ENCODE assay signal across 14 cellular contexts in the genomic region with DNA sequence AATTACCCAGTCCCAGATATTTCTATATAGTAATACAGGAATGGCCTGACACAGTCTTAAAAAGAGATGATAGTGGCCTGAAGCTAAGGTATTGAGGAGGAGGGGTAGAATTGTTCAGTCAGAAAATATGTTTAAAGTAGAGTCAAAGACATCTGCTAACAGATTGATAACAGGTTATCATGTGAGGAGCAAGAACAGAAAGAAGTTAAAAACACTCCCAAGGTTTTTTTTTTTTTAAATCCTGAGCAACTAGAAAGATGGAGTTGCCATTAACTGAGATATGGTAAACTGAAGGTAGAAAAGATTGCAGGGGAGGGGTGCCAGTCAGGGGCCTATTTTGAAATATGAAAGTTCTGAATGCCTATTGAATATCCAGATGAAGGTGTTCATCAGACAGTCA. TPM values are rescaled to one million over a fixed set of nuclear protein-coding genes. Genes with fewer than 3 reads are reported as not detected.
DNase-seq lines count a peak whose midpoint lies in the region; ATAC-seq and TF ChIP-seq lines count a peak whose summit lies in the region.
"Had no signal": no experiment of that assay in that cellular context is flagged by ENCODE, and none has a peak within 500 bp of the region (broad histone marks: within the 10 kb centered on the region; RNA-seq: fewer than 3 reads in every experiment).

No MANE protein-coding gene starts in this region.

- no peaks in the 10 kb centered on the region for H3K27me3 Mint-ChIP-seq in CD4-positive, CD25-positive, alpha-beta regulatory T cell
- no peaks in the 10 kb centered on the region for H3K27me3 Mint-ChIP-seq in CD4-positive, alpha-beta T cell
- no peaks in the 10 kb centered on the region for H3K27me3 Mint-ChIP-seq in activated naive CD8-positive, alpha-beta T cell treated with anti-CD3 and anti-CD28 coated beads, Interleukin-2, amount 50 U/mL, for 24 hours
- H3K27me3 Mint-ChIP-seq in naive thymus-derived CD4-positive, alpha-beta T cell, result no peaks in the 10 kb centered on the region
- H3K27me3 Mint-ChIP-seq in T-helper 2 cell treated with Interferon-gamma antibody and Interleukin-4, amounts not matched to agents 5 μg/mL and 100 μg/mL, for 36 hours (ENCODE audit: low read depth), result no peaks in the 10 kb centered on the region

- no peak overlapping the region for H3K9ac ChIP-seq in neuronal stem cell (ENCODE audit: low read depth, low read length, poor library complexity)

- H3K4me2 ChIP-seq in neuronal stem cell (ENCODE audit: insufficient read depth, low read length, poor library complexity, severe bottlenecking), result no peak overlapping the region

- H3K4ac ChIP-seq in neuronal stem cell (ENCODE audit: low read length), result no peak overlapping the region

- POLR2A ChIA-PET in CD4-positive, alpha-beta T cell (lab: Charles Lee), result no interaction called here
- POLR2A ChIA-PET in naive thymus-derived CD4-positive, alpha-beta T cell (lab: Charles Lee), result no interaction called here

- no peak overlapping the region for H2BK5ac ChIP-seq in neuronal stem cell (ENCODE audit: low read length)

- H3K36me3 ChIP-seq in CD4-positive, CD25-positive, alpha-beta regulatory T cell (ENCODE audit: control insufficient read depth, insufficient read depth, low read length), result peaks cover 22% of the 10 kb centered on the region
- peaks cover 0 to 14% (median 7%) of the 10 kb centered on the region in 3 experiments for H3K36me3 ChIP-seq in naive thymus-derived CD4-positive, alpha-beta T cell (ENCODE audit: control insufficient read depth in 2 of 3, insufficient read depth in 3 of 3, low read length in 3 of 3)
- H3K36me3 ChIP-seq in neuronal stem cell (replicated peaks in 1 of 2; ENCODE audit: control insufficient read depth in 2 of 2, insufficient read depth in 2 of 2, low read length in 2 of 2), result peaks cover 5 to 64% of the 10 kb centered on the region in 2 donors
- H3K36me3 ChIP-seq: BE2C had no signal

- H3K4me3 Mint-ChIP-seq in CD4-positive, CD25-positive, alpha-beta regulatory T cell, result peak overlapping the region in 1 of 4 donors; percentile 13
- no peak overlapping the region for H3K4me3 Mint-ChIP-seq in CD4-positive, alpha-beta T cell
- no peak overlapping the region for H3K4me3 Mint-ChIP-seq in activated naive CD8-positive, alpha-beta T cell treated with anti-CD3 and anti-CD28 coated beads, Interleukin-2, amount 50 U/mL, for 24 hours
- H3K4me3 Mint-ChIP-seq in naive thymus-derived CD4-positive, alpha-beta T cell, result peak overlapping the region in 6 of 10 donors; percentile 3 to 51 (median 39)
- H3K4me3 Mint-ChIP-seq in T-helper 2 cell treated with Interferon-gamma antibody and Interleukin-4, amounts not matched to agents 5 μg/mL and 100 μg/mL, for 36 hours, result no peak overlapping the region

- H2BK120ac ChIP-seq in neuronal stem cell (ENCODE audit: low read depth, low read length), result no peak overlapping the region

- H3K27ac ChIP-seq in CD4-positive, CD25-positive, alpha-beta regulatory T cell (ENCODE audit: insufficient read depth, low read length, poor library complexity, severe bottlenecking), result no peak overlapping the region
- H3K27ac ChIP-seq in CD4-positive, alpha-beta T cell (ENCODE audit: low read depth, low read length), result no peak overlapping the region
- peak overlapping the region; percentile 7 for H3K27ac ChIP-seq in naive thymus-derived CD4-positive, alpha-beta T cell (ENCODE audit: low read depth, low read length)
- H3K27ac ChIP-seq in neuronal stem cell (replicated peaks; ENCODE audit: low read length), result no peak overlapping the region

- H3K4me3 ChIP-seq in CD4-positive, CD25-positive, alpha-beta regulatory T cell (ENCODE audit: low read depth, low read length), result peak overlapping the region; percentile 9
- H3K4me3 ChIP-seq in naive thymus-derived CD4-positive, alpha-beta T cell (ENCODE audit: low read length), result no peak overlapping the region
- H3K4me3 ChIP-seq in neuronal stem cell (ENCODE audit: low read length in 2 of 2), result no peak overlapping the region

- peaks cover 63 to 80% (median 75%) of the 10 kb centered on the region in 4 donors for H3K4me1 Mint-ChIP-seq in CD4-positive, CD25-positive, alpha-beta regulatory T cell
- peaks cover 84% of the 10 kb centered on the region for H3K4me1 Mint-ChIP-seq in CD4-positive, alpha-beta T cell (ENCODE audit: low read depth)
- peaks cover 60% of the 10 kb centered on the region for H3K4me1 Mint-ChIP-seq in activated naive CD8-positive, alpha-beta T cell treated with anti-CD3 and anti-CD28 coated beads, Interleukin-2, amount 50 U/mL, for 24 hours
- peaks cover 49 to 95% (median 81%) of the 10 kb centered on the region in 7 donors for H3K4me1 Mint-ChIP-seq in naive thymus-derived CD4-positive, alpha-beta T cell
- H3K4me1 Mint-ChIP-seq in T-helper 2 cell treated with Interferon-gamma antibody and Interleukin-4, amounts not matched to agents 5 μg/mL and 100 μg/mL, for 36 hours (ENCODE audit: low read depth), result peaks cover 28% of the 10 kb centered on the region

- H3K79me1 ChIP-seq in neuronal stem cell (ENCODE audit: low read depth, low read length), result no peaks in the 10 kb centered on the region

- H3K27me3 ChIP-seq in CD4-positive, CD25-positive, alpha-beta regulatory T cell (ENCODE audit: control insufficient read depth, insufficient read depth, low read length), result no peaks in the 10 kb centered on the region
- no peaks in the 10 kb centered on the region for H3K27me3 ChIP-seq in CD4-positive, alpha-beta T cell (ENCODE audit: control insufficient read depth, insufficient read depth, low read length)
- H3K27me3 ChIP-seq in naive thymus-derived CD4-positive, alpha-beta T cell (ENCODE audit: control insufficient read depth in 2 of 2, insufficient read depth in 2 of 2, low read length in 2 of 2), result no peaks in the 10 kb centered on the region
- no peaks in the 10 kb centered on the region for H3K27me3 ChIP-seq in neuronal stem cell (ENCODE audit: control insufficient read depth in 3 of 3, insufficient read depth in 3 of 3, low read depth in 1 of 3, low read length in 3 of 3)
- H3K27me3 ChIP-seq: BE2C had no signal

- H3K9me3 Mint-ChIP-seq in CD4-positive, CD25-positive, alpha-beta regulatory T cell, result no peaks in the 10 kb centered on the region
- H3K9me3 Mint-ChIP-seq in CD4-positive, alpha-beta T cell, result no peaks in the 10 kb centered on the region
- no peaks in the 10 kb centered on the region for H3K9me3 Mint-ChIP-seq in activated naive CD8-positive, alpha-beta T cell treated with anti-CD3 and anti-CD28 coated beads, Interleukin-2, amount 50 U/mL, for 24 hours
- H3K9me3 Mint-ChIP-seq in naive thymus-derived CD4-positive, alpha-beta T cell, result peaks cover 0 to 2% (median 0%) of the 10 kb centered on the region in 11 donors
- no peaks in the 10 kb centered on the region for H3K9me3 Mint-ChIP-seq in T-helper 2 cell treated with Interferon-gamma antibody and Interleukin-4, amounts not matched to agents 5 μg/mL and 100 μg/mL, for 36 hours

- no peak for TF ChIP-seq CTCF in CD4-positive, alpha-beta T cell (IDR thresholded peaks at IDR 0.05)

- CTCF ChIA-PET in CD4-positive, alpha-beta T cell (lab: Charles Lee), result no interaction called here
- CTCF ChIA-PET in naive thymus-derived CD4-positive, alpha-beta T cell (lab: Charles Lee), result no interaction called here

- no peak overlapping the region for H2AK5ac ChIP-seq in neuronal stem cell (ENCODE audit: low read depth, low read length)

- no peak overlapping the region for H2AFZ ChIP-seq in neuronal stem cell (ENCODE audit: low read length)

- H3K9me3 ChIP-seq in CD4-positive, CD25-positive, alpha-beta regulatory T cell (ENCODE audit: control insufficient read depth in 2 of 2, low read length in 2 of 2), result no peaks in the 10 kb centered on the region
- no peaks in the 10 kb centered on the region for H3K9me3 ChIP-seq in CD4-positive, alpha-beta T cell (ENCODE audit: control insufficient read depth, low read length)
- H3K9me3 ChIP-seq in naive thymus-derived CD4-positive, alpha-beta T cell (ENCODE audit: control insufficient read depth in 2 of 3, low read length in 3 of 3), result no peaks in the 10 kb centered on the region
- peaks cover 0 to 7% of the 10 kb centered on the region in 2 donors for H3K9me3 ChIP-seq in neuronal stem cell (replicated peaks in 1 of 2; ENCODE audit: control insufficient read depth in 2 of 2, insufficient read depth in 1 of 2, low read depth in 1 of 2, low read length in 2 of 2)
- H3K9me3 ChIP-seq: BE2C had no signal

- H2BK15ac ChIP-seq in neuronal stem cell (ENCODE audit: low read length), result no peak overlapping the region

- no peak overlapping the region for H3K14ac ChIP-seq in neuronal stem cell (ENCODE audit: low read length)

- peaks cover 36% of the 10 kb centered on the region for H3K4me1 ChIP-seq in CD4-positive, CD25-positive, alpha-beta regulatory T cell (ENCODE audit: control insufficient read depth, insufficient read depth, low read length, poor library complexity, severe bottlenecking)
- peaks cover 17 to 24% of the 10 kb centered on the region in 2 donors for H3K4me1 ChIP-seq in naive thymus-derived CD4-positive, alpha-beta T cell (ENCODE audit: control insufficient read depth in 2 of 2, insufficient read depth in 2 of 2, low read length in 2 of 2)
- no peaks in the 10 kb centered on the region for H3K4me1 ChIP-seq in neuronal stem cell (ENCODE audit: control insufficient read depth in 2 of 2, insufficient read depth in 1 of 2, low read depth in 1 of 2, low read length in 2 of 2)
- H3K4me1 ChIP-seq: BE2C had no signal

- no peak overlapping the region for H2BK12ac ChIP-seq in neuronal stem cell (ENCODE audit: low read length)

- H4K8ac ChIP-seq in neuronal stem cell (ENCODE audit: low read depth, low read length), result no peak overlapping the region

- ATAC-seq in CD4-positive, CD25-positive, alpha-beta regulatory T cell (ENCODE audit: low read depth in 2 of 2), result no peak
- ATAC-seq in CD4-positive, alpha-beta T cell (ENCODE audit: poor library complexity), result no peak
- no peak for ATAC-seq in activated naive CD8-positive, alpha-beta T cell treated with anti-CD3 and anti-CD28 coated beads, Interleukin-2, amount 50 U/mL, for 24 hours
- no peak for ATAC-seq in naive thymus-derived CD4-positive, alpha-beta T cell
- ATAC-seq in SK-N-SH treated with all-trans-retinoic acid at 6 μM for 48 hours, result no peak

- no peak overlapping the region for H3K23ac ChIP-seq in neuronal stem cell (ENCODE audit: low read depth, low read length, poor library complexity)

- intact Hi-C loops in CD4-positive, alpha-beta T cell (cut with DNase I, micrococcal nuclease), result no loop called here
- intact Hi-C loops in naive thymus-derived CD4-positive, alpha-beta T cell (cut with micrococcal nuclease), result loop anchor here in 1 of 2 donors (2.0 kb wide), 2 partner anchors 13 to 17 kb away; no protein-coding TSS in a partner anchor

- no peak for DNase-seq in CD4-positive, CD25-positive, alpha-beta regulatory T cell
- DNase-seq in CD4-positive, alpha-beta T cell, result no peak
- no peak for DNase-seq in activated naive CD8-positive, alpha-beta T cell treated with anti-CD3 and anti-CD28 coated beads, Interleukin-2, amount 50 U/mL, for 24 hours
- no peak for DNase-seq in naive thymus-derived CD4-positive, alpha-beta T cell
- DNase-seq in neuronal stem cell (ENCODE audit: low spot score), result no peak
- DNase-seq in T-helper 2 cell treated with Interferon-gamma antibody and Interleukin-4, amounts not matched to agents 5 μg/mL and 100 μg/mL, for 36 hours (ENCODE audit: low spot score), result no peak
- DNase-seq: BE2C; GOT3; KG1; NCI-H1092 treated with DMSO at 0.1 percent for 48 hours; NCI-H1694; NCI-H69; NK-92 treated with Interleukin-12 subunit alpha and Interleukin-12 subunit beta, amount 100 ng/mL, for 24 hours had no signal

- H4K91ac ChIP-seq in neuronal stem cell (ENCODE audit: low read depth, low read length, poor library complexity), result no peak overlapping the region

- peaks cover 28% of the 10 kb centered on the region for H3K36me3 Mint-ChIP-seq in CD4-positive, CD25-positive, alpha-beta regulatory T cell
- peaks cover 49% of the 10 kb centered on the region for H3K36me3 Mint-ChIP-seq in CD4-positive, alpha-beta T cell (ENCODE audit: low read depth)
- peaks cover 30% of the 10 kb centered on the region for H3K36me3 Mint-ChIP-seq in activated naive CD8-positive, alpha-beta T cell treated with anti-CD3 and anti-CD28 coated beads, Interleukin-2, amount 50 U/mL, for 24 hours (ENCODE audit: low read depth)
- H3K36me3 Mint-ChIP-seq in naive thymus-derived CD4-positive, alpha-beta T cell, result peaks cover 4 to 31% (median 24%) of the 10 kb centered on the region in 5 donors
- H3K36me3 Mint-ChIP-seq in T-helper 2 cell treated with Interferon-gamma antibody and Interleukin-4, amounts not matched to agents 5 μg/mL and 100 μg/mL, for 36 hours (ENCODE audit: low read depth), result peaks cover 38% of the 10 kb centered on the region

- H3K18ac ChIP-seq in neuronal stem cell (ENCODE audit: low read length), result no peak overlapping the region

- H3K27ac Mint-ChIP-seq in CD4-positive, CD25-positive, alpha-beta regulatory T cell, result peak overlapping the region; percentile 23 to 83 (median 78)
- H3K27ac Mint-ChIP-seq in CD4-positive, alpha-beta T cell, result peak overlapping the region; percentile 61
- H3K27ac Mint-ChIP-seq in activated naive CD8-positive, alpha-beta T cell treated with anti-CD3 and anti-CD28 coated beads, Interleukin-2, amount 50 U/mL, for 24 hours, result peak overlapping the region; percentile 59
- peak overlapping the region in 8 of 9 donors; percentile 9 to 83 (median 62) for H3K27ac Mint-ChIP-seq in naive thymus-derived CD4-positive, alpha-beta T cell
- no peak overlapping the region for H3K27ac Mint-ChIP-seq in T-helper 2 cell treated with Interferon-gamma antibody and Interleukin-4, amounts not matched to agents 5 μg/mL and 100 μg/mL, for 36 hours

RNA-seq across cellular contexts. Expression of a gene that starts 43.1 kb away (rescaled TPM):
- total RNA-seq in CD4-positive, CD25-positive, alpha-beta regulatory T cell, result 153 TPM
- polyA plus RNA-seq in CD4-positive, CD25-positive, alpha-beta regulatory T cell, result 10 to 100 TPM; 65.9 to 85.9 (median 76.4) TPM
- 100 to 1,000 TPM; 159 to 166 TPM for total RNA-seq in CD4-positive, alpha-beta T cell
- total RNA-seq in naive thymus-derived CD4-positive, alpha-beta T cell, result 100 to 1,000 TPM; 108 to 158 (median 131) TPM
- polyA plus RNA-seq in naive thymus-derived CD4-positive, alpha-beta T cell, result 100 to 1,000 TPM in 1 of 2 donors, 10 to 100 TPM in 1; 82.6 to 108 TPM
- 43.6 TPM for polyA plus RNA-seq in neuronal stem cell (2013, experiment 1 of 2)
- 45.7 TPM for polyA plus RNA-seq in neuronal stem cell (2013, experiment 2 of 2)

Comparison
In these comparisons a context has a peak if more than half of its experiments do, and no peak if none do; other contexts are left out.
1. H3K4me3 Mint-ChIP-seq: peak in naive thymus-derived CD4-positive, alpha-beta T cell (6 of 10); none in CD4-positive, alpha-beta T cell (single experiment), activated naive CD8-positive, alpha-beta T cell treated with anti-CD3 and anti-CD28 coated beads, Interleukin-2, amount 50 U/mL, for 24 hours (single experiment) and T-helper 2 cell treated with Interferon-gamma antibody and Interleukin-4, amounts not matched to agents 5 μg/mL and 100 μg/mL, for 36 hours (single experiment).